In genomic region chr17:58006924-58007780, GRCh38 we compare ENCODE assay signal across 8 cellular contexts. TPM values are rescaled to one million over a fixed set of nuclear protein-coding genes. Genes with fewer than 3 reads are reported as not detected.
DNase-seq lines count a peak whose midpoint lies in the region; ATAC-seq and TF ChIP-seq lines count a peak whose summit lies in the region.

A gene with protein sequence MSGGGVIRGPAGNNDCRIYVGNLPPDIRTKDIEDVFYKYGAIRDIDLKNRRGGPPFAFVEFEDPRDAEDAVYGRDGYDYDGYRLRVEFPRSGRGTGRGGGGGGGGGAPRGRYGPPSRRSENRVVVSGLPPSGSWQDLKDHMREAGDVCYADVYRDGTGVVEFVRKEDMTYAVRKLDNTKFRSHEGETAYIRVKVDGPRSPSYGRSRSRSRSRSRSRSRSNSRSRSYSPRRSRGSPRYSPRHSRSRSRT (minus strand): TSS chr17:58007246. CDS start chr17:58007137, 109 bp downstream.

- ATAC-seq in GM18498 (IDR thresholded peaks at IDR 0.05; ENCODE audit: unreplicated experiment) (peak; percentile 93), HG02938 (IDR thresholded peaks at IDR 0.05; ENCODE audit: unreplicated experiment) (peak; percentile 79)

- H3K36me3 ChIP-seq in right atrium auricular region: peaks cover 39% of the 10 kb centered on the region
- no peaks in the 10 kb centered on the region for H3K36me3 ChIP-seq in uterus

- peak; percentile 89 to 96 for TF ChIP-seq POLR2A in uterus (IDR thresholded peaks at IDR 0.05)

- DNase-seq in NCI-H187 (lab: John Stamatoyannopoulos, UW): peak; percentile 96 to 100
- DNase-seq in T-helper 2 cell: peak; percentile 94 to 99 (median 97)
- peak; percentile 96 for DNase-seq in right atrium auricular region (ENCODE audit: low spot score)
- peak; percentile 89 for DNase-seq in pulmonary artery endothelial cell (ENCODE audit: low read depth, low spot score)
- DNase-seq in uterus: peak; percentile 98

- no peak for TF ChIP-seq CTCF in right atrium auricular region (IDR thresholded peaks at IDR 0.05)
- no peak for TF ChIP-seq CTCF in uterus (IDR thresholded peaks at IDR 0.05)

- H3K27me3 ChIP-seq in right atrium auricular region (no peaks in the 10 kb centered on the region), uterus (no peaks in the 10 kb centered on the region)

- peak within 1 kb of the TSS; percentile 78 to 79 for H3K4me3 ChIP-seq in right atrium auricular region
- peak within 1 kb of the TSS; percentile 73 to 98 for H3K4me3 ChIP-seq in uterus

- H3K9me3 ChIP-seq in right atrium auricular region: no peaks in the 10 kb centered on the region
- H3K9me3 ChIP-seq in uterus: no peaks in the 10 kb centered on the region

- H3K4me1 ChIP-seq in right atrium auricular region: peaks cover 0 to 43% of the 10 kb centered on the region in 2 donors
- peaks cover 9 to 22% of the 10 kb centered on the region in 2 donors for H3K4me1 ChIP-seq in uterus

- H3K27ac ChIP-seq in angular gyrus (ENCODE audit: low read depth, low read length): peak within 1 kb of the TSS; percentile 99
- peak within 1 kb of the TSS; percentile 99 for H3K27ac ChIP-seq in right atrium auricular region
- peak within 1 kb of the TSS; percentile 94 to 99 for H3K27ac ChIP-seq in uterus

- intact Hi-C loops in uterus (cut with DNase I; ENCODE audit: low total_unique reads): no loop called here

RNA-seq across cellular contexts. Expression of the gene that starts here (rescaled TPM):
- total RNA-seq in right atrium auricular region (100 to 1,000 TPM in 1 of 2 donors, 10 to 100 TPM in 1; 70.6 to 101 TPM), pulmonary artery endothelial cell (532 and 769 TPM in 2 replicates), uterus (100 to 1,000 TPM; 116 to 429 (median 147) TPM)

Comparison
In these comparisons a context has a peak if more than half of its experiments do, and no peak if none do; other contexts are left out.
1. Peak in every context shown above with its lines: DNase-seq, ATAC-seq, H3K4me3 ChIP-seq and H3K27ac ChIP-seq.